11 cellular contexts compared by ENCODE assay signal in the genomic region with DNA sequence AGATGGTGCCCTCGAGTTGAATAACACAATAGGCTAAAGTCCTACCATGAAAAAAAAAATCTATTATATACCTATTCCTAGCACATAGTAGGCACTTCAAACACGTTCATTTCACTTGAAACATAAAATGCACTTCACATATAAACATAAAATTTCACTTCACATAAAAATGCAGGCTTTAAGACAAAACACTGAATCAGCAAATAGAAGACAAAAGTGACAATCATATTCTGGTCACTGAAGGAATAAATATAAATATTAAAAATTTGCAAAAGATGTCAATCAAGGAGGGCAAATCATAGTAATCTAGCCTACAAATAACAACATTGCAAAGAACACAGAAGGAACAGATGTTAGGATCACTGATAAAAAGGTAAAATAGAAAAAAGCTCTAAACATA.
"Had no signal": no experiment of that assay in that cellular context is flagged by ENCODE, and none has a peak within 500 bp of the region (broad histone marks: within the 10 kb centered on the region; RNA-seq: fewer than 3 reads in every experiment).

No MANE protein-coding gene starts in this region.

- H3K4me1 ChIP-seq: HAP-1 had no signal

- H3K9me3 ChIP-seq: HAP-1 had no signal

- H3K9ac ChIP-seq: GM23248 had no signal

- H3K36me3 ChIP-seq: HAP-1 had no signal

- H3K27ac Mint-ChIP-seq: GM23338, H9, HFFc6 had no signal

- FAIRE-seq: H1, H54 had no signal

- H3K27ac ChIP-seq: GM23248 had no signal

- H3K4me3 ChIP-seq: GM23248, GM23338, HAP-1 had no signal

- H3K4me1 Mint-ChIP-seq: GM23338, H9 had no signal

- H3K4me2 ChIP-seq: GM23338 had no signal

- H3K4me3 Mint-ChIP-seq: GM23338, H9, HFFc6 had no signal

- ATAC-seq: GM23338, HCT116 had no signal

- DNase-seq: GM23248, GOT3, H7, H9, HCEC 1CT, HFFc6 had no signal

- H3K9me3 Mint-ChIP-seq: GM23338 had no signal

- H2AFZ ChIP-seq: GM23248, GM23338 had no signal
